In the genomic region with DNA sequence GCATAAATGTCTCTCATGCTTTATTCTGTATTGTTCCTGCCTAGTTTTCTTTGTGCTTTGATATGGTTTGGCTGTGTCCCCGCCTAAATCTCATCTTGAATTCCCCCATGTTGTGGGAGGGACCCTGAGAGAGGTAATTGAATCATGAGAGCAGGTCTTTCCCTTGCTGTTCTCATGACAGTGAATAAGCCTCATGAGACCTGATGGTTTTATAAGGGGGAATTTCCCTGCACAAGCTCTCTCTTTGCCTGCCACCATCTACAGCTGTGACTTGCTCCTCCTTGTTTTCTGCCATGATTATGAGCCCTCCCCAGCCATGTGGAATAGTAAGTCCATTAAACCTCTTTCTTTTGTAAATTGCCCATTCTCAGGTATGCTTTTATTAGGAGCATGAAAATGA, we compare ENCODE assay signal across 19 cellular contexts.
A peak's percentile ranks its signal among the peaks of the same experiment; 100 is the strongest.
DNase-seq lines count a peak whose midpoint lies in the region; ATAC-seq and TF ChIP-seq lines count a peak whose summit lies in the region.
"Had no signal": no experiment of that assay in that cellular context is flagged by ENCODE, and none has a peak within 500 bp of the region (broad histone marks: within the 10 kb centered on the region; RNA-seq: fewer than 3 reads in every experiment).

No MANE protein-coding gene starts in this region.

- H3K36me3 ChIP-seq in neuronal stem cell (replicated peaks in 1 of 2; ENCODE audit: control insufficient read depth in 2 of 2, insufficient read depth in 2 of 2, low read length in 2 of 2) (no peaks in the 10 kb centered on the region), WERI-Rb-1 (no peaks in the 10 kb centered on the region)
- H3K36me3 ChIP-seq: BLaER1 had no signal

- H2AFZ ChIP-seq in neuronal stem cell (ENCODE audit: low read length), result peak overlapping the region; percentile 33

- no peak overlapping the region for H2BK120ac ChIP-seq in neuronal stem cell (ENCODE audit: low read depth, low read length)

- no peak overlapping the region for H2AK5ac ChIP-seq in neuronal stem cell (ENCODE audit: low read depth, low read length)

- no peak overlapping the region for H3K9ac ChIP-seq in neuronal stem cell (ENCODE audit: low read depth, low read length, poor library complexity)
- H3K9ac ChIP-seq: BLaER1 had no signal

- no peak overlapping the region for H3K4me2 ChIP-seq in neuronal stem cell (ENCODE audit: insufficient read depth, low read length, poor library complexity, severe bottlenecking)
- H3K4me2 ChIP-seq: BLaER1 had no signal

- H3K4ac ChIP-seq in neuronal stem cell (ENCODE audit: low read length), result no peak overlapping the region

- no peaks in the 10 kb centered on the region for H3K9me3 ChIP-seq in neuronal stem cell (replicated peaks in 1 of 2; ENCODE audit: control insufficient read depth in 2 of 2, insufficient read depth in 1 of 2, low read depth in 1 of 2, low read length in 2 of 2)
- H3K9me3 ChIP-seq in WERI-Rb-1 (ENCODE audit: severe bottlenecking), result no peaks in the 10 kb centered on the region
- H3K9me3 ChIP-seq: BLaER1 had no signal

- H3K23ac ChIP-seq in neuronal stem cell (ENCODE audit: low read depth, low read length, poor library complexity), result no peak overlapping the region

- TF ChIP-seq CTCF in WERI-Rb-1 (IDR thresholded peaks at IDR 0.05; ENCODE audit: low read depth, low read length), result no peak

- H3K27me3 ChIP-seq in neuronal stem cell (ENCODE audit: control insufficient read depth in 3 of 3, insufficient read depth in 3 of 3, low read depth in 1 of 3, low read length in 3 of 3), result no peaks in the 10 kb centered on the region
- H3K27me3 ChIP-seq in WERI-Rb-1 (ENCODE audit: insufficient read depth, low read depth, severe bottlenecking), result no peaks in the 10 kb centered on the region
- H3K27me3 ChIP-seq: BLaER1 had no signal

- no peak overlapping the region for H3K14ac ChIP-seq in neuronal stem cell (ENCODE audit: low read length)

- DNase-seq in A172 (ENCODE audit: low spot score), result peak; percentile 12
- DNase-seq in SK-MEL-5 (ENCODE audit: low read depth, low spot score), result peak; percentile 49
- DNase-seq in neuronal stem cell (ENCODE audit: low spot score), result no peak
- DNase-seq in WERI-Rb-1, result no peak
- no peak for DNase-seq in Ammon's horn (ENCODE audit: low spot score)
- DNase-seq: 8988T; ACHN; Calu3; CD4-positive, alpha-beta memory T cell; DMS79 treated with DMSO at 0.1 percent for 48 hours; GF-D8; GOT3; H7; HFFc6; KG1 had no signal

- ATAC-seq in GM18868 (IDR thresholded peaks at IDR 0.05; ENCODE audit: unreplicated experiment), result peak; percentile 89
- no peak for ATAC-seq in GM21717 (IDR thresholded peaks at IDR 0.05; ENCODE audit: unreplicated experiment)
- ATAC-seq: HCT116 had no signal

- H2BK15ac ChIP-seq in neuronal stem cell (ENCODE audit: low read length), result no peak overlapping the region

- no peaks in the 10 kb centered on the region for H3K4me1 ChIP-seq in neuronal stem cell (ENCODE audit: control insufficient read depth in 2 of 2, insufficient read depth in 1 of 2, low read depth in 1 of 2, low read length in 2 of 2)
- H3K4me1 ChIP-seq: BLaER1 had no signal

- H2BK5ac ChIP-seq in neuronal stem cell (ENCODE audit: low read length), result no peak overlapping the region

- in situ Hi-C loops in SK-MEL-5 (cut with HindIII; ENCODE audit: low pct_unique_long_range_greater_than_20kb, low sequenced_read_pairs), result no loop called here

- H3K79me1 ChIP-seq in neuronal stem cell (ENCODE audit: low read depth, low read length), result no peaks in the 10 kb centered on the region

- no peak overlapping the region for H4K91ac ChIP-seq in neuronal stem cell (ENCODE audit: low read depth, low read length, poor library complexity)

- H3K4me3 ChIP-seq in neuronal stem cell (ENCODE audit: low read length in 2 of 2) (no peak overlapping the region), WERI-Rb-1 (ENCODE audit: low read depth, low read length) (no peak overlapping the region)
- H3K4me3 ChIP-seq: BLaER1 had no signal

- H4K8ac ChIP-seq in neuronal stem cell (ENCODE audit: low read depth, low read length), result no peak overlapping the region

- WGBS in neuronal stem cell (ENCODE audit: extremely low coverage in 2 of 2, insufficient read length in 2 of 2, insufficient replicate concordance in 1 of 2), 2 donors, result no CpG with 5 or more reads among the region's 1 CpG

- H2BK12ac ChIP-seq in neuronal stem cell (ENCODE audit: low read length), result no peak overlapping the region

- no peak overlapping the region for H3K18ac ChIP-seq in neuronal stem cell (ENCODE audit: low read length)

- H3K27ac ChIP-seq in neuronal stem cell (replicated peaks; ENCODE audit: low read length) (no peak overlapping the region), WERI-Rb-1 (no peak overlapping the region)
- H3K27ac ChIP-seq: BLaER1 had no signal

Comparison
In these comparisons a context has a peak if more than half of its experiments do, and no peak if none do; other contexts are left out.
1. DNase-seq: peak in A172 (single experiment) and SK-MEL-5 (single experiment); none in neuronal stem cell (single experiment), WERI-Rb-1 (single experiment) and Ammon's horn (single experiment).